Comparison of ENCODE assay signal across 1 cellular context in genomic region chr1:111755321-111756123, GRCh38.
TF ChIP-seq lines count a peak whose summit lies in the region.

DDX20 (plus strand) TSS chr1:111755901; CDS start chr1:111755925, 24 bp downstream.

TF ChIP-seq in K562, 482 proteins besides CTCF, POLR2A, EP300 and RAD21 (continued from another document):
- TF ChIP-seq MGA (IDR thresholded peaks at IDR 0.05) (peak; percentile 91), JUND (IDR thresholded peaks at IDR 0.05; ENCODE audit: borderline replicate concordance, low read depth, low read length) (peak; percentile 56), JUND (tag; IDR thresholded peaks at IDR 0.05; ENCODE audit: borderline replicate concordance, low read depth, low read length) (peak; percentile 73; the same call in 2 of the 3 replicates), BRCA1 (IDR thresholded peaks at IDR 0.05) (no peak), BRCA1 (CRISPR knock-in tag; IDR thresholded peaks at IDR 0.05) (no peak), ZNF165 (CRISPR knock-in tag; IDR thresholded peaks at IDR 0.05; ENCODE audit: borderline replicate concordance) (0 out of 2 replicates have a peak, but pooled peaks have one; percentile 9), POLR2B (IDR thresholded peaks at IDR 0.05; ENCODE audit: low read depth, partially characterized antibody) (peak; percentile 79), FOS (IDR thresholded peaks at IDR 0.05; ENCODE audit: extremely low read depth, insufficient read length) (no peak), ETV5 (CRISPR knock-in tag; IDR thresholded peaks at IDR 0.05; ENCODE audit: low read depth) (peak; percentile 88), ATF6 (CRISPR knock-in tag; IDR thresholded peaks at IDR 0.05) (peak; percentile 96), SMAD4 (CRISPR knock-in tag; conservative IDR thresholded peaks at IDR 0.05) (peak; percentile 91), XRCC5 (IDR thresholded peaks at IDR 0.05; ENCODE audit: low read depth, low read length) (peak; percentile 98), ZNF764 (CRISPR knock-in tag; IDR thresholded peaks at IDR 0.05; ENCODE audit: low read depth) (0 out of 2 replicates have a peak, but pooled peaks have one; percentile 31), HNRNPLL (IDR thresholded peaks at IDR 0.05; ENCODE audit: low read depth, low read length, poor library complexity, severe bottlenecking) (peak; percentile 66), HDAC2 (IDR thresholded peaks at IDR 0.05) (peak; percentile 87), HMGXB4 (CRISPR knock-in tag; IDR thresholded peaks at IDR 0.05) (peak; percentile 73; the same call in 1 of the 2 replicates), RUNX1 (IDR thresholded peaks at IDR 0.05; ENCODE audit: low read depth) (peak; percentile 16; the same call in 1 of the 2 replicates), LEF1 (IDR thresholded peaks at IDR 0.05) (no peak), LARP7 (IDR thresholded peaks at IDR 0.05) (no peak), CBX1 (IDR thresholded peaks at IDR 0.05; ENCODE audit: low read depth) (peak; percentile 88; the same call in 1 of the 2 replicates), TRIM28 (IDR thresholded peaks at IDR 0.05) (peak; percentile 45; the same call in 1 of the 2 replicates), MAZ (CRISPR knock-in tag; conservative IDR thresholded peaks at IDR 0.05 in 1 of 2, IDR thresholded peaks at IDR 0.05 in 1 of 2) (peak; percentile 99), ZNF274 (IDR thresholded peaks at IDR 0.05; ENCODE audit: borderline replicate concordance, low read depth, low read length) (no peak), GABPB1 (CRISPR knock-in tag; IDR thresholded peaks at IDR 0.05) (peak; percentile 91), E2F6 (IDR thresholded peaks at IDR 0.05; ENCODE audit: borderline replicate concordance in 1 of 2, extremely low read depth in 1 of 2, insufficient read depth in 1 of 2, insufficient read length in 1 of 2, low read depth in 1 of 2, low read length in 1 of 2, poor library complexity in 1 of 2, severe bottlenecking in 1 of 2) (peak; percentile 69 to 86), CEBPG (CRISPR knock-in tag; IDR thresholded peaks at IDR 0.05) (peak; percentile 84), CEBPG (tag; conservative IDR thresholded peaks at IDR 0.05 in 1 of 2, IDR thresholded peaks at IDR 0.05 in 1 of 2) (peak; percentile 63 to 78), ELK1 (CRISPR knock-in tag; IDR thresholded peaks at IDR 0.05) (0 out of 2 replicates have a peak, but pooled peaks have one; percentile 26), ZNF57 (CRISPR knock-in tag; IDR thresholded peaks at IDR 0.05) (peak; percentile 61; the same call in 1 of the 2 replicates), MAFK (IDR thresholded peaks at IDR 0.05; ENCODE audit: low read length) (0 out of 2 replicates have a peak, but pooled peaks have one; percentile 13), HMG20B (CRISPR knock-in tag; IDR thresholded peaks at IDR 0.05) (no peak), SAP30 (IDR thresholded peaks at IDR 0.05; ENCODE audit: borderline replicate concordance, insufficient read depth, low read depth, low read length, poor library complexity, severe bottlenecking) (peak; percentile 93), MAX (CRISPR knock-in tag; IDR thresholded peaks at IDR 0.05) (peak; percentile 81), SIN3A (IDR thresholded peaks at IDR 0.05; ENCODE audit: borderline replicate concordance in 2 of 2, control insufficient read depth in 1 of 2, low read depth in 2 of 2, low read length in 2 of 2) (peak; percentile 84 to 90; a peak in 3 of 4 replicates), MXI1 (IDR thresholded peaks at IDR 0.05; ENCODE audit: low read depth, low read length) (peak; percentile 82), CBX8 (IDR thresholded peaks at IDR 0.05; ENCODE audit: borderline replicate concordance, extremely low read depth, low read depth, low read length, poor library complexity, severe bottlenecking) (no peak), MBD2 (IDR thresholded peaks at IDR 0.05; ENCODE audit: borderline replicate concordance, low read depth) (peak; percentile 61)
